In the genomic region with DNA sequence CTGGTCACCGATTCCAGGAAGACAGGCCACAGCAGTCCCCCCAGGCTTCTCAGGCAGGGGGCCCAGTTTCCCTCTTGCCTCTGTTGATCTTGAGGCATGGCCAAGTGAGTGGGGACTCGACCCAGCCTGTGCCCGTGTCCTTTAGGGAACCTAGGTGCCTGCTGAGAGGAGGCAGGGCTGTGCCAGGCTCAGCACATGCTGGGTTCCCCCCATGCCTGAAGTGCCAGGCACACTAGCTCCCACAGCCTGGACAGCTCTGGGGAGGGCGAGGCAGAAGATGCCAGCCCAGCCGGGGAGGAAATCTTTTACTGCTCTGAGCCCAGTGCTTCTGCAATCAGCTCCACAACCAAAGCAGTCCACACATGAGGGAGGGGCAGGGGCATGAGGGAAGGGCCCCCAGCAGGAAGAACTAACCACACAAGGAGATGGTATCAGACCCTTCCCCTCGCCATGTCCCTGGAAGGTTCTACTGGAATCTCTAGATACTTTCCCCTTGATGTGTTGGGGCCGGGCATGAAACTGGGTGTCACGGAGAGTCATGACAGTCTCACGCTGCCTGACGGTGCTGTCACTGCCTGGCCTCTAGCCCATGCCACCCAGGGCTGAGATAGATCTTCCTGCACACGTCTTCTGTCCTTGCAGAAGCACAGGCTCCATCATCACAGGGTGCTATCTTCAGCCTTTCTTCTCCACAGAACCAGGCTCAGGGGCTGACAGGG, we compare ENCODE assay signal across 8 cellular contexts. TPM values are rescaled to one million over a fixed set of nuclear protein-coding genes. Genes with fewer than 3 reads are reported as not detected.
A peak's percentile ranks its signal among the peaks of the same experiment; 100 is the strongest.
DNase-seq lines count a peak whose midpoint lies in the region; ATAC-seq and TF ChIP-seq lines count a peak whose summit lies in the region.

No MANE protein-coding gene starts in this region.

- no peaks in the 10 kb centered on the region for H3K9me3 Mint-ChIP-seq in CD8-positive, alpha-beta memory T cell
- H3K9me3 Mint-ChIP-seq in T-cell: no peaks in the 10 kb centered on the region

- peak overlapping the region; percentile 29 to 95 (median 82) for H3K27ac Mint-ChIP-seq in CD8-positive, alpha-beta memory T cell
- H3K27ac Mint-ChIP-seq in T-cell: peak overlapping the region; percentile 82 to 86

- peak overlapping the region; percentile 2 to 75 (median 62) for H3K4me3 Mint-ChIP-seq in CD8-positive, alpha-beta memory T cell
- H3K4me3 Mint-ChIP-seq in T-cell: peak overlapping the region; percentile 17 to 54 (median 47)

- no peak for TF ChIP-seq CTCF in fibroblast of lung (conservative IDR thresholded peaks at IDR 0.05 in 1 of 2, IDR thresholded peaks at IDR 0.05 in 1 of 2; ENCODE audit: low read depth in 1 of 2, low read length in 2 of 2)

- ATAC-seq in T-cell (replicated peaks in 1 of 4): peak; percentile 54 to 62 (median 56)

- no peaks in the 10 kb centered on the region for H3K9me3 ChIP-seq in CD8-positive, alpha-beta memory T cell (ENCODE audit: low read length)
- no peaks in the 10 kb centered on the region for H3K9me3 ChIP-seq in fibroblast of lung (ENCODE audit: control insufficient read depth, insufficient read depth, low read depth, low read length)

- H3K27me3 Mint-ChIP-seq in CD8-positive, alpha-beta memory T cell: no peaks in the 10 kb centered on the region
- no peaks in the 10 kb centered on the region for H3K27me3 Mint-ChIP-seq in T-cell

- no peak for DNase-seq in CD8-positive, alpha-beta memory T cell
- no peak for DNase-seq in T-cell
- DNase-seq in fibroblast of lung (ENCODE audit: low read depth in 2 of 2): no peak
- peak; percentile 81 for DNase-seq in pons (ENCODE audit: low spot score)
- no peak for DNase-seq in NCI-H524 (lab: John Stamatoyannopoulos, UW)
- no peak for DNase-seq in GM19238 (ENCODE audit: insufficient read length, low spot score)
- DNase-seq in HK-2 (ENCODE audit: unreplicated experiment): no peak
- DNase-seq in dermis blood vessel endothelial cell: no peak

- H3K4me3 ChIP-seq in CD8-positive, alpha-beta memory T cell (ENCODE audit: low read length): no peak overlapping the region
- H3K4me3 ChIP-seq in fibroblast of lung (replicated peaks in 1 of 4; ENCODE audit: control extremely low read depth in 1 of 4, insufficient read depth in 1 of 4, low read depth in 3 of 4, low read length in 4 of 4): no peak overlapping the region

- H3K9ac ChIP-seq in fibroblast of lung (ENCODE audit: insufficient read depth, low read length): no peak overlapping the region

- POLR2A ChIA-PET in CD8-positive, alpha-beta memory T cell (lab: Charles Lee): no interaction called here
- POLR2A ChIA-PET in T-cell (lab: Charles Lee): interaction anchor here in 1 of 2 donors (0.6 kb wide), 1 partner anchor 30 kb away, joined by 8 read pairs; no protein-coding TSS in a partner anchor

- peak overlapping the region; percentile 46 for H3K4me2 ChIP-seq in fibroblast of lung (ENCODE audit: extremely low read depth, insufficient read depth, low read length)

- no peaks in the 10 kb centered on the region for H3K36me3 ChIP-seq in CD8-positive, alpha-beta memory T cell (ENCODE audit: insufficient read depth, low read length)
- H3K36me3 ChIP-seq in fibroblast of lung (ENCODE audit: control insufficient read depth, insufficient read depth, low read length): no peaks in the 10 kb centered on the region

- CTCF ChIA-PET in CD8-positive, alpha-beta memory T cell (lab: Charles Lee): interaction anchor here (1.0 to 2.2 kb wide), 5 partner anchors 9 to 65 kb away, joined by 3 to 7 read pairs (median 5); a partner anchor contains a TSS
- CTCF ChIA-PET in T-cell (lab: Charles Lee): interaction anchor here in 1 of 2 donors (0.6 to 1.2 kb wide), 2 partner anchors 25 to 68 kb away, joined by 7 to 11 read pairs; a partner anchor contains a TSS

- no peaks in the 10 kb centered on the region for H4K20me1 ChIP-seq in fibroblast of lung (ENCODE audit: control insufficient read depth, extremely low read depth, insufficient read depth, low read length)

- H3K27me3 ChIP-seq in CD8-positive, alpha-beta memory T cell (ENCODE audit: insufficient read depth, low read length, poor library complexity, severe bottlenecking): no peaks in the 10 kb centered on the region
- H3K27me3 ChIP-seq in fibroblast of lung (ENCODE audit: control insufficient read depth, insufficient read depth, low read length): no peaks in the 10 kb centered on the region

- H2AFZ ChIP-seq in fibroblast of lung (ENCODE audit: low read length): no peak overlapping the region

- H3K36me3 Mint-ChIP-seq in CD8-positive, alpha-beta memory T cell: no peaks in the 10 kb centered on the region
- H3K36me3 Mint-ChIP-seq in T-cell: no peaks in the 10 kb centered on the region

- peaks cover 32% of the 10 kb centered on the region for H3K4me1 ChIP-seq in CD8-positive, alpha-beta memory T cell (ENCODE audit: insufficient read depth, low read length)
- H3K4me1 ChIP-seq in fibroblast of lung (ENCODE audit: control insufficient read depth, extremely low read depth, insufficient read depth, low read length): peaks cover 46% of the 10 kb centered on the region

- no peaks in the 10 kb centered on the region for H3K79me2 ChIP-seq in fibroblast of lung (ENCODE audit: control insufficient read depth, insufficient read depth, low read length)

- H3K27ac ChIP-seq in CD8-positive, alpha-beta memory T cell (ENCODE audit: low read depth, low read length): no peak overlapping the region
- no peak overlapping the region for H3K27ac ChIP-seq in fibroblast of lung (ENCODE audit: insufficient read depth, low read length)

- H3K4me1 Mint-ChIP-seq in CD8-positive, alpha-beta memory T cell: peaks cover 33 to 47% (median 37%) of the 10 kb centered on the region in 3 donors
- peaks cover 27 to 47% (median 31%) of the 10 kb centered on the region in 3 donors for H3K4me1 Mint-ChIP-seq in T-cell

RNA-seq across cellular contexts. Expression of a gene that starts 25.5 kb away (rescaled TPM):
- total RNA-seq in CD8-positive, alpha-beta memory T cell: 10 to 100 TPM; 34.0 to 39.7 TPM
- polyA plus RNA-seq in CD8-positive, alpha-beta memory T cell: 39.7 TPM
- total RNA-seq in T-cell (100 to 1,000 TPM; 119 to 151 (median 145) TPM), fibroblast of lung (50.3 and 133 TPM in 2 replicates), dermis blood vessel endothelial cell (42.4 and 47.4 TPM in 2 replicates)
- polyA plus RNA-seq in fibroblast of lung: 11.7 and 17.5 TPM in 2 replicates
- polyA plus RNA-seq in fibroblast of lung (2012): 34.5 and 50.8 TPM in 2 replicates
- 70.6 and 134 TPM in 2 replicates for polyA minus RNA-seq in fibroblast of lung (ENCODE audit: low replicate concordance)
